Comparison of ENCODE assay signal across 8 cellular contexts in genomic region chr17:73956595-73957465, GRCh38.
A peak's percentile ranks its signal among the peaks of the same experiment; 100 is the strongest.
DNase-seq lines count a peak whose midpoint lies in the region; ATAC-seq and TF ChIP-seq lines count a peak whose summit lies in the region.
"Had no signal": no experiment of that assay in that cellular context is flagged by ENCODE, and none has a peak within 500 bp of the region (broad histone marks: within the 10 kb centered on the region; RNA-seq: fewer than 3 reads in every experiment).

No MANE protein-coding gene starts in this region.

- H3K4me3 ChIP-seq in upper lobe of left lung = no peak overlapping the region

- no peaks in the 10 kb centered on the region for H3K9me3 Mint-ChIP-seq in effector memory CD8-positive, alpha-beta T cell
- H3K9me3 Mint-ChIP-seq in natural killer cell = no peaks in the 10 kb centered on the region
- H3K9me3 Mint-ChIP-seq: activated naive CD4-positive, alpha-beta T cell treated with anti-CD3 and anti-CD28 coated beads, Interleukin-2, amount 50 U/mL, for 24 hours had no signal

- no peaks in the 10 kb centered on the region for H3K4me1 Mint-ChIP-seq in effector memory CD8-positive, alpha-beta T cell (ENCODE audit: low read depth in 2 of 2)
- no peaks in the 10 kb centered on the region for H3K4me1 Mint-ChIP-seq in natural killer cell
- H3K4me1 Mint-ChIP-seq: activated naive CD4-positive, alpha-beta T cell treated with anti-CD3 and anti-CD28 coated beads, Interleukin-2, amount 50 U/mL, for 24 hours had no signal

- no peak overlapping the region for H3K4me3 Mint-ChIP-seq in effector memory CD8-positive, alpha-beta T cell
- no peak overlapping the region for H3K4me3 Mint-ChIP-seq in natural killer cell
- H3K4me3 Mint-ChIP-seq: activated naive CD4-positive, alpha-beta T cell treated with anti-CD3 and anti-CD28 coated beads, Interleukin-2, amount 50 U/mL, for 24 hours had no signal

- no peak overlapping the region for H3K27ac Mint-ChIP-seq in effector memory CD8-positive, alpha-beta T cell
- no peak overlapping the region for H3K27ac Mint-ChIP-seq in natural killer cell
- H3K27ac Mint-ChIP-seq: activated naive CD4-positive, alpha-beta T cell treated with anti-CD3 and anti-CD28 coated beads, Interleukin-2, amount 50 U/mL, for 24 hours had no signal

- no peak for ATAC-seq in effector memory CD8-positive, alpha-beta T cell (replicated peaks)
- ATAC-seq in natural killer cell (peak; percentile 62 to 72 (median 67)), upper lobe of left lung (ENCODE audit: low FRiP score in 2 of 2) (no peak), HG02571 (IDR thresholded peaks at IDR 0.05; ENCODE audit: unreplicated experiment) (no peak)

- TF ChIP-seq POLR2A in upper lobe of left lung (IDR thresholded peaks at IDR 0.05) = no peak

- peaks cover 5 to 12% (median 12%) of the 10 kb centered on the region in 4 donors for H3K4me1 ChIP-seq in upper lobe of left lung

- H3K27me3 Mint-ChIP-seq in effector memory CD8-positive, alpha-beta T cell = peaks cover 0 to 5% of the 10 kb centered on the region in 2 donors
- H3K27me3 Mint-ChIP-seq in natural killer cell (ENCODE audit: low read depth in 2 of 2) = no peaks in the 10 kb centered on the region

- no peaks in the 10 kb centered on the region for H3K36me3 ChIP-seq in upper lobe of left lung

- peaks cover 0 to 11% (median 8%) of the 10 kb centered on the region in 4 donors for H3K27me3 ChIP-seq in upper lobe of left lung

- TF ChIP-seq CTCF in GM12873 (IDR thresholded peaks at IDR 0.05; ENCODE audit: insufficient read depth, low read depth, low read length, missing control alignments) (peak; percentile 71), natural killer cell (IDR thresholded peaks at IDR 0.05) (peak; percentile 67), upper lobe of left lung (IDR thresholded peaks at IDR 0.05) (peak in 5 of 6 experiments; percentile 30 to 51 (median 39))

- intact Hi-C loops in natural killer cell (cut with micrococcal nuclease) = loop anchor here (1.0 to 5.0 kb wide), 2 partner anchors 315 to 528 kb away; partner anchors contain the start of gene SDK2

- peak; percentile 72 for DNase-seq in NAMALWA (ENCODE audit: low spot score)
- DNase-seq in activated CD4-positive, alpha-beta T cell treated with anti-CD3 and anti-CD28 coated beads for 4 hours = peak; percentile 21 to 61
- DNase-seq in effector memory CD8-positive, alpha-beta T cell = peak; percentile 14 to 29 (median 18)
- peak; percentile 58 for DNase-seq in natural killer cell
- DNase-seq in upper lobe of left lung = peak in 1 of 2 donors; percentile 36

- no peak for TF ChIP-seq EP300 in upper lobe of left lung (IDR thresholded peaks at IDR 0.05)

- H3K27ac ChIP-seq in upper lobe of left lung = no peak overlapping the region

- 73 to 78% methylated on average over 11 to 14 of the region's 15 CpGs for WGBS in upper lobe of left lung, 2 donors

- H3K9me3 ChIP-seq in upper lobe of left lung = peaks cover 0 to 6% (median 0%) of the 10 kb centered on the region in 4 donors

- H3K36me3 Mint-ChIP-seq in effector memory CD8-positive, alpha-beta T cell (ENCODE audit: insufficient read depth) = no peaks in the 10 kb centered on the region
- no peaks in the 10 kb centered on the region for H3K36me3 Mint-ChIP-seq in natural killer cell
- H3K36me3 Mint-ChIP-seq: activated naive CD4-positive, alpha-beta T cell treated with anti-CD3 and anti-CD28 coated beads, Interleukin-2, amount 50 U/mL, for 24 hours had no signal

Comparison
In these comparisons a context has a peak if more than half of its experiments do, and no peak if none do; other contexts are left out.
1. ATAC-seq: peak in natural killer cell (3 of 3); none in effector memory CD8-positive, alpha-beta T cell (single experiment), upper lobe of left lung (0 of 2) and HG02571 (single experiment).
2. Peak in every context shown above with its lines, with median percentiles within 50 percentile points of each other: CTCF ChIP-seq.